Comparison of ENCODE assay signal across 23 cellular contexts in genomic region chr2:138496096-138496651, GRCh38.
"Had no signal": no experiment of that assay in that cellular context is flagged by ENCODE, and none has a peak within 500 bp of the region (broad histone marks: within the 10 kb centered on the region; RNA-seq: fewer than 3 reads in every experiment).

No MANE protein-coding gene starts in this region.

- H3K4me3 Mint-ChIP-seq: activated naive CD4-positive, alpha-beta T cell treated with anti-CD3 and anti-CD28 coated beads, Interleukin-2, amount 10 ng/mL, durations not matched to agents 7 days and 5 days; nephron progenitor cell had no signal

- H3K4me3 ChIP-seq: cardiac muscle cell, gastroesophageal sphincter, thoracic aorta, upper lobe of right lung had no signal

- H3K36me3 Mint-ChIP-seq: activated naive CD4-positive, alpha-beta T cell treated with anti-CD3 and anti-CD28 coated beads, Interleukin-2, amount 10 ng/mL, durations not matched to agents 7 days and 5 days had no signal

- H3K27me3 ChIP-seq: cardiac muscle cell, gastroesophageal sphincter, upper lobe of right lung had no signal

- H3K9me3 ChIP-seq: gastroesophageal sphincter, thoracic aorta, upper lobe of right lung had no signal

- H3K27ac Mint-ChIP-seq: activated naive CD4-positive, alpha-beta T cell treated with anti-CD3 and anti-CD28 coated beads, Interleukin-2, amount 10 ng/mL, durations not matched to agents 7 days and 5 days had no signal

- H3K9me3 Mint-ChIP-seq: activated naive CD4-positive, alpha-beta T cell treated with anti-CD3 and anti-CD28 coated beads, Interleukin-2, amount 10 ng/mL, durations not matched to agents 7 days and 5 days; nephron progenitor cell had no signal

- ATAC-seq: gastroesophageal sphincter, sciatic nerve, upper lobe of right lung had no signal

- H3K36me3 ChIP-seq: cardiac muscle cell, thoracic aorta, upper lobe of right lung had no signal

- DNase-seq: activated CD4-positive, alpha-beta T cell treated with anti-CD3 and anti-CD28 coated beads for 4 hours; activated CD4-positive, alpha-beta T cell treated with anti-CD3 and anti-CD28 coated beads, Interleukin-2, amount 50 U/mL, for 48 hours; activated CD4-positive, CD25-positive, alpha-beta regulatory T cell; activated effector memory CD4-positive, alpha-beta T cell treated with anti-CD3 and anti-CD28 coated beads, Interleukin-2, amount 50 U/mL, for 16 hours; activated naive CD4-positive, alpha-beta T cell treated with anti-CD3 and anti-CD28 coated beads, Interleukin-2, amount 10 ng/mL, durations not matched to agents 7 days and 5 days; amygdala; cortex of kidney; head of caudate nucleus; hypothalamus; left cardiac atrium; nephron progenitor cell; occipital lobe; small intestine; stimulated activated CD4-positive, alpha-beta T cell treated with anti-CD3 and anti-CD28 coated beads, Interleukin-15, amount 100 ng/mL, for 24 hours; stimulated activated CD8-positive, alpha-beta memory T cell treated with anti-CD3 and anti-CD28 coated beads, Interleukin-4, amount 100 ng/mL, for 48 hours; stimulated activated naive CD4-positive, alpha-beta T cell; T-helper 9 cell; upper lobe of right lung had no signal

- H3K27ac ChIP-seq: cardiac muscle cell, epithelial cell of prostate, gastroesophageal sphincter, upper lobe of right lung had no signal
